ENCODE assay signal across 18 cellular contexts in genomic region chr21:45871616-45872236, GRCh38.
"Had no signal": no experiment of that assay in that cellular context is flagged by ENCODE, and none has a peak within 500 bp of the region (broad histone marks: within the 10 kb centered on the region; RNA-seq: fewer than 3 reads in every experiment).

No MANE protein-coding gene starts in this region.

- H3K9me3 Mint-ChIP-seq: activated CD8-positive, alpha-beta T cell treated with anti-CD3 and anti-CD28 coated beads for 36 hours; activated naive CD4-positive, alpha-beta T cell treated with anti-CD3 and anti-CD28 coated beads, Interleukin-2, amount 50 U/mL, for 24 hours; activated T-cell treated with anti-CD3 and anti-CD28 coated beads, Interleukin-2, amount 50 U/mL, for 4 hours; dendritic cell treated with granulocyte-macrophage colony-stimulating factor and Interleukin-4, amounts not matched to agents 40 ng/mL and 50 ng/mL, for 4 days; immature natural killer cell; nephron; stimulated activated naive CD8-positive, alpha-beta T cell treated with anti-CD3 and anti-CD28 coated beads, Interleukin-15, amount 100 ng/mL, for 72 hours; WTC11 had no signal

- H3K4me1 ChIP-seq: upper lobe of left lung had no signal

- ATAC-seq: activated CD8-positive, alpha-beta T cell treated with anti-CD3 and anti-CD28 coated beads for 36 hours; activated T-cell treated with anti-CD3 and anti-CD28 coated beads, Interleukin-2, amount 50 U/mL, for 4 hours; gastroesophageal sphincter; left ventricle myocardium superior; WTC11 had no signal

- H3K4me2 ChIP-seq: SK-N-SH had no signal

- H3K36me3 ChIP-seq: esophagus muscularis mucosa, gastroesophageal sphincter, upper lobe of left lung had no signal

- H3K27ac Mint-ChIP-seq: activated CD8-positive, alpha-beta T cell treated with anti-CD3 and anti-CD28 coated beads for 36 hours; activated naive CD4-positive, alpha-beta T cell treated with anti-CD3 and anti-CD28 coated beads, Interleukin-2, amount 50 U/mL, for 24 hours; dendritic cell treated with granulocyte-macrophage colony-stimulating factor and Interleukin-4, amounts not matched to agents 40 ng/mL and 50 ng/mL, for 4 days; immature natural killer cell; stimulated activated naive CD8-positive, alpha-beta T cell treated with anti-CD3 and anti-CD28 coated beads, Interleukin-15, amount 100 ng/mL, for 72 hours; WTC11 had no signal

- H3K4me3 Mint-ChIP-seq: activated CD8-positive, alpha-beta T cell treated with anti-CD3 and anti-CD28 coated beads for 36 hours; activated naive CD4-positive, alpha-beta T cell treated with anti-CD3 and anti-CD28 coated beads, Interleukin-2, amount 50 U/mL, for 24 hours; activated T-cell treated with anti-CD3 and anti-CD28 coated beads, Interleukin-2, amount 50 U/mL, for 4 hours; dendritic cell treated with granulocyte-macrophage colony-stimulating factor and Interleukin-4, amounts not matched to agents 40 ng/mL and 50 ng/mL, for 4 days; immature natural killer cell; nephron; stimulated activated naive CD8-positive, alpha-beta T cell treated with anti-CD3 and anti-CD28 coated beads, Interleukin-15, amount 100 ng/mL, for 72 hours; WTC11 had no signal

- H3K27ac ChIP-seq: esophagus muscularis mucosa, gastroesophageal sphincter, skin epidermis, upper lobe of left lung had no signal

- H3K9me3 ChIP-seq: esophagus muscularis mucosa, gastroesophageal sphincter, SK-N-SH, upper lobe of left lung had no signal

- H3K9ac ChIP-seq: SK-N-SH had no signal

- H3K4me1 Mint-ChIP-seq: activated naive CD4-positive, alpha-beta T cell treated with anti-CD3 and anti-CD28 coated beads, Interleukin-2, amount 50 U/mL, for 24 hours; WTC11 had no signal

- H3K36me3 Mint-ChIP-seq: activated naive CD4-positive, alpha-beta T cell treated with anti-CD3 and anti-CD28 coated beads, Interleukin-2, amount 50 U/mL, for 24 hours; immature natural killer cell; WTC11 had no signal

- H3K27me3 Mint-ChIP-seq: activated CD8-positive, alpha-beta T cell treated with anti-CD3 and anti-CD28 coated beads for 36 hours; activated naive CD4-positive, alpha-beta T cell treated with anti-CD3 and anti-CD28 coated beads, Interleukin-2, amount 50 U/mL, for 24 hours; dendritic cell treated with granulocyte-macrophage colony-stimulating factor and Interleukin-4, amounts not matched to agents 40 ng/mL and 50 ng/mL, for 4 days had no signal

- H3K4me3 ChIP-seq: esophagus muscularis mucosa, gastroesophageal sphincter, skin epidermis, upper lobe of left lung had no signal

- DNase-seq: activated CD4-positive, alpha-beta T cell treated with anti-CD3 and anti-CD28 coated beads for 48 hours; activated CD8-positive, alpha-beta T cell treated with anti-CD3 and anti-CD28 coated beads for 36 hours; activated T-cell treated with anti-CD3 and anti-CD28 coated beads, Interleukin-2, amount 50 U/mL, for 4 hours; effector CD8-positive, alpha-beta T cell; immature natural killer cell; left ventricle myocardium superior; nucleus accumbens; SK-N-SH; stimulated activated CD4-positive, alpha-beta T cell treated with anti-CD3 and anti-CD28 coated beads, Interleukin-4, amount 100 ng/mL, for 1 hour; stimulated activated naive CD8-positive, alpha-beta T cell treated with anti-CD3 and anti-CD28 coated beads, Interleukin-15, amount 100 ng/mL, for 72 hours had no signal
